ENCODE assay signal across 1 cellular context in the genomic region with DNA sequence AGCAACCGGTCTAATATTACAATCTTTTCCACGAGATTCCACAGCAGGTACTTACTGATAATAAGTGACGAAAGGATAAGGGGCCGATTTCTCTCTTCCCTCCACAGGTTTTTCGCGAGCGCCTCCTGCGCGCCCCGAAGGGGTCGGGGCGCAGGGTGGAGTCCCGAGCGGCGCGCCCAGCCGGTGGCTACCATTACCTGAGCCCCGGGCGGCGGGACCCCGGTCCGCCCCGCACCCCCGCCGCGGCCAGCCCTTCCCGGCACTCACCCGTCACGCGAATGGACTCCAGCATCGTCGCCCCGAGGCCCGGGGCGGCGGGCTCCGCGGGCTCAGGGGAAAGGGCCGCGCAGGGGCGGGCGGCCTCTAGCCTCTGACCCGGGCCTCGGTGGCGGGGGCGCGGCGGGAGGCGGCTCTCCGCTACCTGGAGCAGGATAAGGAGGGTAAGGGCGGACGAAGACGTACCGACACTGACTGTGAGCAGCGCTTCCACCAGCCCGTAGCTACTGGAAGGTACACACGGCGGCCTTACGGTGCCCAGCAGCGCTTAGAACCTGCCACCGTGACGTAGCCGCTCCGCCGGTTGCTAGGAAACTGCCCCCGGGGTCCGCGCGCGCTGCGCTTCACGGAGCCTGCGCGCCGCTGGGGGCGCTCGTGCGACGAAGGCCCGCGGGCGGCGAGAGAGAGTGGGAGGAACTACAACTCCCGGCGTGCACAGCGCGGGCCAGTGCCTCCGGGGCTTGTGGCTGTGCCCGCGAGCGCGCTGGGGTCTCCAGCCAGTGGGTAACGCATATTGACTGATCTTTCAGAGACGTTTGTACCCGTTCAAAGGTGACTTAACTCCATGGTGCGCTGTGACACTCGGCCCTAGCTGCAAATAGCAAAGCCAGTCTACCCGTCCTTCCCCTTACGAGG.
A peak's percentile ranks its signal among the peaks of the same experiment; 100 is the strongest.
TF ChIP-seq lines count a peak whose summit lies in the region.

No MANE protein-coding gene starts in this region.

TF ChIP-seq in HEK293, 187 proteins besides CTCF, POLR2A, EP300 and RAD21 (continued from another document and continues in another):
- TF ChIP-seq, protein P1, sequence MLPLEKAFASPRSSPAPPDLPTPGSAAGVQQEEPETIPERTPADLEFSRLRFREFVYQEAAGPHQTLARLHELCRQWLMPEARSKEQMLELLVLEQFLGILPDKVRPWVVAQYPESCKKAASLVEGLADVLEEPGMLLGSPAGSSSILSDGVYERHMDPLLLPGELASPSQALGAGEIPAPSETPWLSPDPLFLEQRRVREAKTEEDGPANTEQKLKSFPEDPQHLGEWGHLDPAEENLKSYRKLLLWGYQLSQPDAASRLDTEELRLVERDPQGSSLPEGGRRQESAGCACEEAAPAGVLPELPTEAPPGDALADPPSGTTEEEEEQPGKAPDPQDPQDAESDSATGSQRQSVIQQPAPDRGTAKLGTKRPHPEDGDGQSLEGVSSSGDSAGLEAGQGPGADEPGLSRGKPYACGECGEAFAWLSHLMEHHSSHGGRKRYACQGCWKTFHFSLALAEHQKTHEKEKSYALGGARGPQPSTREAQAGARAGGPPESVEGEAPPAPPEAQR (tag by site-specific recombination; IDR thresholded peaks at IDR 0.05), result no peak
- TF ChIP-seq HOXC10 (CRISPR knock-in tag; IDR thresholded peaks at IDR 0.05) (no peak), ZNF510 (tag by site-specific recombination; IDR thresholded peaks at IDR 0.05; ENCODE audit: insufficient replicate concordance) (no peak), PRDM6 (tag by site-specific recombination; IDR thresholded peaks at IDR 0.05) (no peak), ZNF473 (tag by site-specific recombination; IDR thresholded peaks at IDR 0.05) (no peak), ZNF354C (tag by site-specific recombination; IDR thresholded peaks at IDR 0.05; ENCODE audit: borderline replicate concordance, low read depth) (no peak), KLF7 (tag by site-specific recombination; IDR thresholded peaks at IDR 0.05; ENCODE audit: borderline replicate concordance) (no peak), GLI2 (tag by site-specific recombination; IDR thresholded peaks at IDR 0.05; ENCODE audit: borderline replicate concordance, low read depth) (no peak), ZEB2 (tag by site-specific recombination; IDR thresholded peaks at IDR 0.05) (peak; percentile 81), ZNF843 (tag by site-specific recombination; IDR thresholded peaks at IDR 0.05) (no peak), ZBTB48 (tag by site-specific recombination; IDR thresholded peaks at IDR 0.05) (no peak), ZXDB (tag by site-specific recombination; IDR thresholded peaks at IDR 0.05) (peak; percentile 72), OVOL3 (tag by site-specific recombination; IDR thresholded peaks at IDR 0.05) (no peak), PATZ1 (tag by site-specific recombination; IDR thresholded peaks at IDR 0.05) (peak; percentile 58), ZNF654 (tag by site-specific recombination; IDR thresholded peaks at IDR 0.05; ENCODE audit: low read depth) (no peak), ZFP37 (tag by site-specific recombination; IDR thresholded peaks at IDR 0.05) (no peak), ZNF664 (tag by site-specific recombination; IDR thresholded peaks at IDR 0.05) (no peak), RBAK (tag by site-specific recombination; IDR thresholded peaks at IDR 0.05) (no peak), ZNF155 (tag by site-specific recombination; IDR thresholded peaks at IDR 0.05) (no peak), ZNF501 (tag by site-specific recombination; IDR thresholded peaks at IDR 0.05) (no peak), ZNF404 (tag by site-specific recombination; IDR thresholded peaks at IDR 0.05) (no peak), ZNF76 (tag by site-specific recombination; IDR thresholded peaks at IDR 0.05; ENCODE audit: borderline replicate concordance, low read depth) (peak; percentile 91), TRIM28 (IDR thresholded peaks at IDR 0.05; ENCODE audit: borderline replicate concordance, low read length) (no peak; the same call in 1 of the 2 replicates), KLF1 (tag by site-specific recombination; IDR thresholded peaks at IDR 0.05) (no peak), YY2 (tag by site-specific recombination; IDR thresholded peaks at IDR 0.05) (no peak), ZNF513 (tag by site-specific recombination; IDR thresholded peaks at IDR 0.05) (no peak), ZNF548 (tag by site-specific recombination; IDR thresholded peaks at IDR 0.05) (no peak), ZNF184 (tag by site-specific recombination; IDR thresholded peaks at IDR 0.05) (no peak), ZNF621 (tag by site-specific recombination; IDR thresholded peaks at IDR 0.05) (no peak), SCRT1 (tag by site-specific recombination; IDR thresholded peaks at IDR 0.05; ENCODE audit: borderline replicate concordance) (no peak), ZNF202 (tag by site-specific recombination; IDR thresholded peaks at IDR 0.05; ENCODE audit: borderline replicate concordance) (no peak), ATF2 (tag by site-specific recombination; IDR thresholded peaks at IDR 0.05; ENCODE audit: low read depth) (no peak), ZNF138 (tag by site-specific recombination; IDR thresholded peaks at IDR 0.05; ENCODE audit: borderline replicate concordance) (no peak), ZNF24 (tag by site-specific recombination; IDR thresholded peaks at IDR 0.05) (no peak), ZNF175 (tag by site-specific recombination; IDR thresholded peaks at IDR 0.05) (no peak), KLF9 (tag by site-specific recombination; IDR thresholded peaks at IDR 0.05; ENCODE audit: low read depth) (no peak), ZNF132 (tag by site-specific recombination; IDR thresholded peaks at IDR 0.05; ENCODE audit: borderline replicate concordance) (no peak), ZBTB8A (tag by site-specific recombination; IDR thresholded peaks at IDR 0.05) (peak; percentile 88), ZNF121 (tag by site-specific recombination; IDR thresholded peaks at IDR 0.05) (no peak), ZNF37A (tag by site-specific recombination; IDR thresholded peaks at IDR 0.05) (no peak), ZNF785 (tag by site-specific recombination; IDR thresholded peaks at IDR 0.05) (no peak), REPIN1 (tag by site-specific recombination; IDR thresholded peaks at IDR 0.05; ENCODE audit: low read depth) (no peak), ZNF514 (tag by site-specific recombination; IDR thresholded peaks at IDR 0.05) (no peak), ZNF660 (tag by site-specific recombination; IDR thresholded peaks at IDR 0.05) (no peak), ZNF19 (tag by site-specific recombination; IDR thresholded peaks at IDR 0.05; ENCODE audit: low read depth) (no peak), ZNF560 (tag by site-specific recombination; IDR thresholded peaks at IDR 0.05; ENCODE audit: borderline replicate concordance) (no peak), ZNF274 (IDR thresholded peaks at IDR 0.05; ENCODE audit: low read length) (no peak), ZNF274 (tag by site-specific recombination; IDR thresholded peaks at IDR 0.05; ENCODE audit: borderline replicate concordance) (no peak), BCL11A (tag by site-specific recombination; IDR thresholded peaks at IDR 0.05; ENCODE audit: low read depth) (no peak), TCF7L2 (IDR thresholded peaks at IDR 0.05; ENCODE audit: borderline replicate concordance, low read depth, low read length) (no peak), SP3 (tag by site-specific recombination; IDR thresholded peaks at IDR 0.05) (peak; percentile 48), ZNF830 (tag by site-specific recombination; IDR thresholded peaks at IDR 0.05; ENCODE audit: low read depth) (no peak), ZNF362 (tag by site-specific recombination; IDR thresholded peaks at IDR 0.05) (no peak), ZNF335 (tag by site-specific recombination; conservative IDR thresholded peaks at IDR 0.05) (peak; percentile 90), BCL11B (tag by site-specific recombination; IDR thresholded peaks at IDR 0.05; ENCODE audit: low read depth) (no peak), ZNF558 (tag by site-specific recombination; IDR thresholded peaks at IDR 0.05) (no peak)
- TF ChIP-seq, protein P2, sequence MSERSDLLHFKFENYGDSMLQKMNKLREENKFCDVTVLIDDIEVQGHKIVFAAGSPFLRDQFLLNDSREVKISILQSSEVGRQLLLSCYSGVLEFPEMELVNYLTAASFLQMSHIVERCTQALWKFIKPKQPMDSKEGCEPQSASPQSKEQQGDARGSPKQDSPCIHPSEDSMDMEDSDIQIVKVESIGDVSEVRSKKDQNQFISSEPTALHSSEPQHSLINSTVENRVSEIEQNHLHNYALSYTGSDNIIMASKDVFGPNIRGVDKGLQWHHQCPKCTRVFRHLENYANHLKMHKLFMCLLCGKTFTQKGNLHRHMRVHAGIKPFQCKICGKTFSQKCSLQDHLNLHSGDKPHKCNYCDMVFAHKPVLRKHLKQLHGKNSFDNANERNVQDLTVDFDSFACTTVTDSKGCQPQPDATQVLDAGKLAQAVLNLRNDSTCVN (tag by site-specific recombination; optimal IDR thresholded peaks at IDR 0.05), result peak; percentile 94
- TF ChIP-seq, protein P3, sequence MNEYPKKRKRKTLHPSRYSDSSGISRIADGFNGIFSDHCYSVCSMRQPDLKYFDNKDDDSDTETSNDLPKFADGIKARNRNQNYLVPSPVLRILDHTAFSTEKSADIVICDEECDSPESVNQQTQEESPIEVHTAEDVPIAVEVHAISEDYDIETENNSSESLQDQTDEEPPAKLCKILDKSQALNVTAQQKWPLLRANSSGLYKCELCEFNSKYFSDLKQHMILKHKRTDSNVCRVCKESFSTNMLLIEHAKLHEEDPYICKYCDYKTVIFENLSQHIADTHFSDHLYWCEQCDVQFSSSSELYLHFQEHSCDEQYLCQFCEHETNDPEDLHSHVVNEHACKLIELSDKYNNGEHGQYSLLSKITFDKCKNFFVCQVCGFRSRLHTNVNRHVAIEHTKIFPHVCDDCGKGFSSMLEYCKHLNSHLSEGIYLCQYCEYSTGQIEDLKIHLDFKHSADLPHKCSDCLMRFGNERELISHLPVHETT (tag by site-specific recombination; IDR thresholded peaks at IDR 0.05), result no peak
